ENCODE assay signal across 8 cellular contexts in genomic region chr22:42437488-42438292, GRCh38. TPM values are rescaled to one million over a fixed set of nuclear protein-coding genes. Genes with fewer than 3 reads are reported as not detected.
DNase-seq lines count a peak whose midpoint lies in the region; ATAC-seq and TF ChIP-seq lines count a peak whose summit lies in the region.

No MANE protein-coding gene starts in this region.

- H3K36me3 Mint-ChIP-seq in IgD-negative memory B cell, result no peaks in the 10 kb centered on the region

- H3K27ac ChIP-seq in SJSA1 (no peak overlapping the region), osteoblast (ENCODE audit: low read depth, low read length) (no peak overlapping the region), thymus (ENCODE audit: low read depth) (no peak overlapping the region)

- TF ChIP-seq CTCF in BE2C (IDR thresholded peaks at IDR 0.05; ENCODE audit: low read depth, low read length), result peak; percentile 98
- peak; percentile 82 for TF ChIP-seq CTCF in osteoblast (IDR thresholded peaks at IDR 0.05; ENCODE audit: extremely low read depth, low read depth, low read length)

- H3K4me3 ChIP-seq in BE2C (ENCODE audit: low read depth, low read length), result peak overlapping the region; percentile 65
- H3K4me3 ChIP-seq in SJSA1, result peak overlapping the region; percentile 27
- peak overlapping the region; percentile 68 for H3K4me3 ChIP-seq in osteoblast (ENCODE audit: insufficient read depth, low read length)
- peak overlapping the region; percentile 42 for H3K4me3 ChIP-seq in thymus (ENCODE audit: low read length)

- H3K79me2 ChIP-seq in osteoblast (ENCODE audit: insufficient read depth, low read length), result no peaks in the 10 kb centered on the region

- WGBS in thymus, result 3% methylated on average over 33 of the region's 33 CpGs

- H3K36me3 ChIP-seq in BE2C (no peaks in the 10 kb centered on the region), SJSA1 (no peaks in the 10 kb centered on the region), osteoblast (ENCODE audit: insufficient read depth, low read length) (no peaks in the 10 kb centered on the region), thymus (ENCODE audit: control insufficient read depth, insufficient read depth) (no peaks in the 10 kb centered on the region)

- H3K27me3 ChIP-seq in BE2C (no peaks in the 10 kb centered on the region), SJSA1 (replicated peaks) (no peaks in the 10 kb centered on the region; the same call in 1 of the 2 replicates), osteoblast (ENCODE audit: insufficient read depth, low read length) (peaks cover 35% of the 10 kb centered on the region), thymus (ENCODE audit: control insufficient read depth, insufficient read depth) (peaks cover 8% of the 10 kb centered on the region)

- H4K20me1 ChIP-seq in osteoblast (ENCODE audit: insufficient read depth, low read length), result no peaks in the 10 kb centered on the region

- H3K4me3 Mint-ChIP-seq in IgD-negative memory B cell, result peak overlapping the region; percentile 79 to 94 (median 86)

- H3K27me3 Mint-ChIP-seq in IgD-negative memory B cell, result peaks cover 27% of the 10 kb centered on the region

- H3K9me3 ChIP-seq in BE2C, result no peaks in the 10 kb centered on the region
- H3K9me3 ChIP-seq in SJSA1 (replicated peaks), result no peaks in the 10 kb centered on the region
- H3K9me3 ChIP-seq in osteoblast (ENCODE audit: low read depth, low read length), result no peaks in the 10 kb centered on the region
- H3K9me3 ChIP-seq in thymus (ENCODE audit: control insufficient read depth), result no peaks in the 10 kb centered on the region

- H3K4me1 ChIP-seq in BE2C (peaks cover 28% of the 10 kb centered on the region), SJSA1 (replicated peaks) (peaks cover 15% of the 10 kb centered on the region), osteoblast (ENCODE audit: insufficient read depth, low read length) (peaks cover 13% of the 10 kb centered on the region), thymus (ENCODE audit: control insufficient read depth, insufficient read depth, low read length) (peaks cover 9% of the 10 kb centered on the region)

- H3K4me2 ChIP-seq in osteoblast (ENCODE audit: insufficient read depth, low read length), result peak overlapping the region; percentile 89

- H3K9me3 Mint-ChIP-seq in IgD-negative memory B cell, result no peaks in the 10 kb centered on the region

- H3K4me1 Mint-ChIP-seq in IgD-negative memory B cell, result peaks cover 18 to 30% (median 22%) of the 10 kb centered on the region in 3 donors

- ATAC-seq in GM19035 (IDR thresholded peaks at IDR 0.05; ENCODE audit: unreplicated experiment), result peak; percentile 68

- DNase-seq in BE2C, result peak; percentile 87
- DNase-seq in SJSA1 (ENCODE audit: low read depth in 1 of 2, low spot score in 2 of 2), result peak; percentile 73 to 76
- DNase-seq in activated gamma-delta T cell treated with anti-CD3 and anti-CD28 coated beads, Interleukin-2, amount 50 U/mL, for 16 hours (ENCODE audit: low read depth), result peak; percentile 82
- peak; percentile 57 for DNase-seq in globus pallidus (ENCODE audit: low spot score)
- peak; percentile 96 for DNase-seq in osteoblast (ENCODE audit: insufficient read length, low spot score, missing footprints)

- H2AFZ ChIP-seq in osteoblast (ENCODE audit: low read length), result peak overlapping the region; percentile 85

- peak overlapping the region in 2 of 3 donors; percentile 82 to 85 for H3K27ac Mint-ChIP-seq in IgD-negative memory B cell

RNA-seq across cellular contexts. Expression of gene NFAM1, which starts 5.5 kb away (rescaled TPM):
- polyA plus RNA-seq in BE2C (2012; ENCODE audit: insufficient read depth, insufficient read length, low read depth), result 5.0 TPM
- polyA plus RNA-seq in IgD-negative memory B cell (1.1 TPM), thymus (2.0 TPM)
- total RNA-seq in SJSA1 (2014; rRNA removed; shearing (Covaris generic)), result not detected in 2 replicates
- under 0.01 TPM in 2 replicates for total RNA-seq in osteoblast
